In genomic region chr9:36040271-36040925, GRCh38 we compare ENCODE assay signal across 14 cellular contexts. TPM values are rescaled to one million over a fixed set of nuclear protein-coding genes. Genes with fewer than 3 reads are reported as not detected.
A peak's percentile ranks its signal among the peaks of the same experiment; 100 is the strongest.
DNase-seq lines count a peak whose midpoint lies in the region; ATAC-seq and TF ChIP-seq lines count a peak whose summit lies in the region.
"Had no signal": no experiment of that assay in that cellular context is flagged by ENCODE, and none has a peak within 500 bp of the region (broad histone marks: within the 10 kb centered on the region; RNA-seq: fewer than 3 reads in every experiment).

No MANE protein-coding gene starts in this region.

- H3K4me3 ChIP-seq in BLaER1 (no peak overlapping the region), HFF-Myc (replicated peaks; ENCODE audit: low read depth, low read length) (peak overlapping the region; percentile 57; the same call in 1 of the 2 replicates), mesodermal cell (ENCODE audit: extremely low read depth, insufficient read depth, low read length, poor library complexity, severe bottlenecking) (no peak overlapping the region), MG63 (no peak overlapping the region), H7 (ENCODE audit: insufficient read depth, low read depth, low read length) (no peak overlapping the region)

- H3K27me3 ChIP-seq in BLaER1 (no peaks in the 10 kb centered on the region), MG63 (no peaks in the 10 kb centered on the region), H7 (ENCODE audit: control insufficient read depth, insufficient read depth, low read length) (no peaks in the 10 kb centered on the region)

- no peak for ATAC-seq in GM19328 (IDR thresholded peaks at IDR 0.05; ENCODE audit: unreplicated experiment)
- ATAC-seq: stimulated activated memory B cell treated with anti-CD40 and anti-IgM and Interleukin-4, amounts not matched to agents 10 μg/mL and 1 μg/mL and 100 μg/mL, for 72 hours had no signal

- no peak for TF ChIP-seq CTCF in HFF-Myc (IDR thresholded peaks at IDR 0.05; ENCODE audit: low read depth, low read length, missing control alignments)

- intact Hi-C loops in posterior cingulate gyrus (cut with DNase I) = no loop called here

- no peak for DNase-seq in HFF-Myc (ENCODE audit: extremely low read depth, low read depth)
- peak; percentile 94 for DNase-seq in amniotic epithelial cell (ENCODE audit: low read depth)
- no peak for DNase-seq in MG63
- no peak for DNase-seq in posterior cingulate gyrus
- DNase-seq in H7 = no peak
- DNase-seq: activated CD4-positive, alpha-beta T cell treated with anti-CD3 and anti-CD28 coated beads for 48 hours; activated T-cell treated with anti-CD3 and anti-CD28 coated beads, Interleukin-2, amount 50 U/mL, for 1 hour; dermis blood vessel endothelial cell; DMS79; NCI-H774 had no signal

- H3K4me1 ChIP-seq in BLaER1 (peaks cover 63% of the 10 kb centered on the region), mesodermal cell (ENCODE audit: control insufficient read depth, insufficient read depth, low read length, poor library complexity, severe bottlenecking) (peaks cover 38% of the 10 kb centered on the region)

- H3K9ac ChIP-seq in BLaER1 = no peak overlapping the region

- peaks cover 37% of the 10 kb centered on the region; the same call in 1 of the 2 replicates for H4K20me1 ChIP-seq in BLaER1

- H3K9me3 ChIP-seq in BLaER1 (peaks cover 14% of the 10 kb centered on the region), mesodermal cell (ENCODE audit: control insufficient read depth, low read length) (peaks cover 7% of the 10 kb centered on the region), MG63 (peaks cover 7% of the 10 kb centered on the region)

- WGBS in mesodermal cell (ENCODE audit: insufficient coverage in 2 of 2), 2 experiments = 88 to 93% methylated on average over 1 of the region's 1 CpG

- H3K27ac ChIP-seq in BLaER1 (no peak overlapping the region), mesodermal cell (ENCODE audit: low read depth, low read length, severe bottlenecking) (peak overlapping the region; percentile 59)

- H3K36me3 ChIP-seq in BLaER1 (peaks cover 6% of the 10 kb centered on the region; the same call in 1 of the 2 replicates), mesodermal cell (ENCODE audit: control insufficient read depth, insufficient read depth, low read length) (peaks cover 8% of the 10 kb centered on the region), MG63 (peaks cover 40% of the 10 kb centered on the region), H7 (replicated peaks; ENCODE audit: control insufficient read depth, insufficient read depth, low read length) (no peaks in the 10 kb centered on the region)

- peak overlapping the region; percentile 83 for H3K4me2 ChIP-seq in BLaER1

RNA-seq across cellular contexts. Expression of gene RECK, which starts 3.7 kb away (rescaled TPM):
- polyA plus RNA-seq in mesodermal cell (2013, experiment 1 of 2) = 32.5 TPM
- 28.7 TPM for polyA plus RNA-seq in mesodermal cell (2013, experiment 2 of 2)
- 33.8 and 36.1 TPM in 2 replicates for total RNA-seq in MG63 (2014; rRNA removed; shearing (Covaris generic); ENCODE audit: low replicate concordance)
- 11.7 and 16.1 TPM in 2 replicates for total RNA-seq in H7 (2014; rRNA removed; shearing (Covaris generic))
